In the genomic region with DNA sequence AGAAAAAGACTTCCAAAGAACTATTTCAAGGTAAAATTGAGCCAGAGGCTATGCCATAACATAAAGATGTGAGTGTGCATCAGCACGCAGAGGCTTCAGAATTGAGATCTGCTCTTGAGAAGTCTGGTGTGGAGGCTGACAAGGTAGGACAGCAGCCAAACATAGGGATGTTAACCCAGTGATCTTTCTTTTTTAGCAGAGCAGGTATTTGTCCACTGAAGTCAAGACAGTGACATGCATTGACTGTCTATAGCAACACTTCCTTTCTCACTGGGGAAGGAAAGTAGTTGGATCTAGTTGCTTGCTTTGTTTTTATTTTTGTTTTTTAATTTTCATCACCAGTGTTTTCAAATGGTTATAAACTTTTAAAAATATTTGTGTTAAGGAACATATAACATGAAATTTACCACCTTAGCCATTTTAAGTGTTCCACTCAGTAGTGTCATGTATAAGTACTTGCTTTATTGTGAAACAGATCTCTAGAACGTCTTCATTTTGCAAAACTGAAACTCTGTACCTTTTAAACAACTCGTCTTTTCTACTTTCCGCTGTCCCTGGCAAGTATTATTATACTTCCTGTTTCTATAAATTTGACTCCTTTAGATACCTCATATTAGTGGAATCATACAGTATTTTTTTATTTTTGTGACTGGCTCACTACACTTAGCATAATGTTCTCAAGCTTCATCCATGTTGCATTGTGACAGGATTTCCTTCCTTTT, we compare ENCODE assay signal across 8 cellular contexts. TPM values are rescaled to one million over a fixed set of nuclear protein-coding genes. Genes with fewer than 3 reads are reported as not detected.
DNase-seq lines count a peak whose midpoint lies in the region; ATAC-seq and TF ChIP-seq lines count a peak whose summit lies in the region.
"Not testable (repeated sequence)": the region's sequence is repeated elsewhere in the genome, so short reads cannot be mapped to it uniquely, and the experiment has no call there.

No MANE protein-coding gene starts in this region.

- CTCF ChIA-PET in activated naive CD4-positive, alpha-beta T cell treated with anti-CD3 and anti-CD28 coated beads for 36 hours (lab: Charles Lee) = not testable (repeated sequence)

- H3K9me3 Mint-ChIP-seq in activated naive CD4-positive, alpha-beta T cell treated with anti-CD3 and anti-CD28 coated beads for 36 hours; natural killer cell: not testable (repeated sequence)

- DNase-seq in GM12865 (ENCODE audit: low read depth) = peak; percentile 47
- peak; percentile 49 for DNase-seq in SIG-M5 treated with dmso at 0.1 percent for 504 hours (lab: John Stamatoyannopoulos, UW; ENCODE audit: unreplicated experiment)
- not testable (repeated sequence) for DNase-seq in activated naive CD4-positive, alpha-beta T cell treated with anti-CD3 and anti-CD28 coated beads for 36 hours; natural killer cell

- peak overlapping the region; percentile 74 for H3K27ac Mint-ChIP-seq in activated naive CD4-positive, alpha-beta T cell treated with anti-CD3 and anti-CD28 coated beads for 36 hours
- peak overlapping the region; percentile 44 to 79 for H3K27ac Mint-ChIP-seq in natural killer cell

- ATAC-seq in GM19043 (IDR thresholded peaks at IDR 0.05; ENCODE audit: low read depth, unreplicated experiment) = peak; percentile 65
- peak; percentile 85 for ATAC-seq in GM21576 (IDR thresholded peaks at IDR 0.05; ENCODE audit: unreplicated experiment)
- peak; percentile 73 for ATAC-seq in HG02973 (IDR thresholded peaks at IDR 0.05; ENCODE audit: unreplicated experiment)
- ATAC-seq in HG03457 (IDR thresholded peaks at IDR 0.05; ENCODE audit: unreplicated experiment) = peak; percentile 41
- ATAC-seq in natural killer cell = not testable (repeated sequence)

- not testable (repeated sequence) for H3K4me3 ChIP-seq in GM12865 (ENCODE audit: low read depth, low read length)

- peaks cover 28% of the 10 kb centered on the region for H3K36me3 Mint-ChIP-seq in activated naive CD4-positive, alpha-beta T cell treated with anti-CD3 and anti-CD28 coated beads for 36 hours (ENCODE audit: low read depth)
- not testable (repeated sequence) for H3K36me3 Mint-ChIP-seq in natural killer cell

- intact Hi-C loops in activated naive CD4-positive, alpha-beta T cell treated with anti-CD3 and anti-CD28 coated beads for 36 hours (cut with micrococcal nuclease); natural killer cell (cut with micrococcal nuclease): not testable (repeated sequence)

- H3K4me3 Mint-ChIP-seq in activated naive CD4-positive, alpha-beta T cell treated with anti-CD3 and anti-CD28 coated beads for 36 hours; natural killer cell: not testable (repeated sequence)

- not testable (repeated sequence) for H3K27me3 Mint-ChIP-seq in activated naive CD4-positive, alpha-beta T cell treated with anti-CD3 and anti-CD28 coated beads for 36 hours (ENCODE audit: low read depth); natural killer cell (ENCODE audit: low read depth in 2 of 2)

- TF ChIP-seq CTCF in GM12865 (IDR thresholded peaks at IDR 0.05; ENCODE audit: insufficient read depth, low read depth, low read length, missing control alignments); natural killer cell (IDR thresholded peaks at IDR 0.05): not testable (repeated sequence)

- peaks cover 38% of the 10 kb centered on the region for H3K4me1 Mint-ChIP-seq in activated naive CD4-positive, alpha-beta T cell treated with anti-CD3 and anti-CD28 coated beads for 36 hours (ENCODE audit: low read depth)
- peaks cover 21 to 26% of the 10 kb centered on the region in 2 donors for H3K4me1 Mint-ChIP-seq in natural killer cell

RNA-seq across cellular contexts. Expression of gene MSMO1, which starts 40.7 kb away (rescaled TPM):
- 10 to 100 TPM; 61.2 to 72.1 TPM for total RNA-seq in activated naive CD4-positive, alpha-beta T cell treated with anti-CD3 and anti-CD28 coated beads for 36 hours
- 10 to 100 TPM; 22.5 to 27.7 (median 23.9) TPM for total RNA-seq in natural killer cell
